Comparison of ENCODE assay signal across 23 cellular contexts in the genomic region with DNA sequence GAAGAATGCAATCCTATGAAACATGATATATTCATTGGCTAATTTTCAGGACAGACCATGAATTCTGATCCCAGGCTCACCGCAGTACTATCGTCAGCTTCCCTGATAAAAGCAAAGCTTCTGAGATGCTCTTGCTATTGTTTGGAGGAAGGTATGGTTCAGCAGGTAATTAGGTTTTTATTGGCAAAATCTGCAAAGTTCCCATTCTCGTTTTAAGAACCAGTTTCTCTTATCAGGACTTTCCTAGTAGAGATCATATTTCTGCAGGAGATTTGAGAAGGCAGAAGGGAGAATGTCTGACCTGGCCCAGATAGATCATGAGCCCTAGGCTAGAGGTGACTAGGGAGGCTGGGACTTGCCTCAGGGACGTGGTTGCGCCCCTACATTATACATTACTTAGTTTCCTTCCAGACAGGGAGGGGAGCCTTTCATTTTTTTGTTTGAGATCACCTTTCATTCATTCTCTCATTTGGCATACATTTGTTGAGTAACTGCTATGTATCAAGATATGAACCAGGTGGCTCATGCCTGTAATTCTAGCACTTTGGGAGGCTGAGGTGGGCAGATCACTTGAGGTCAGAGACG.
DNase-seq lines count a peak whose midpoint lies in the region; ATAC-seq and TF ChIP-seq lines count a peak whose summit lies in the region.
"Had no signal": no experiment of that assay in that cellular context is flagged by ENCODE, and none has a peak within 500 bp of the region (broad histone marks: within the 10 kb centered on the region; RNA-seq: fewer than 3 reads in every experiment).

No MANE protein-coding gene starts in this region.

- peak; percentile 30 for DNase-seq in activated CD4-positive, alpha-beta T cell treated with anti-CD3 and anti-CD28 coated beads, Interleukin-2, amount 10 ng/mL, durations not matched to agents 24 days and 14 days
- no peak for DNase-seq in activated CD4-positive, alpha-beta T cell treated with anti-CD3 and anti-CD28 coated beads, Interleukin-2, amount 50 U/mL, for 1 hour
- peak; percentile 20 for DNase-seq in fibroblast of the aortic adventitia (ENCODE audit: low read depth)
- DNase-seq in ascending aorta (ENCODE audit: low spot score in 2 of 2): no peak
- DNase-seq: BE2C; DMS153; GOT3; NCI-H1092 treated with DMSO at 0.1 percent for 48 hours; NCI-H1436 treated with DMSO at 0.1 percent for 48 hours; NCI-H1930; NCI-H2107; NCI-H446; NCI-H526; NCI-H82; NK-92 treated with Interleukin-12 subunit alpha and Interleukin-12 subunit beta, amount 100 ng/mL, for 24 hours; SHP77 treated with DMSO at 0.1 percent for 48 hours had no signal

- H3K27me3 ChIP-seq in ascending aorta: no peaks in the 10 kb centered on the region
- H3K27me3 ChIP-seq: BE2C had no signal

- H3K4me3 Mint-ChIP-seq in activated CD4-positive, alpha-beta T cell treated with anti-CD3 and anti-CD28 coated beads, Interleukin-2, amount 10 ng/mL, durations not matched to agents 24 days and 14 days: no peak overlapping the region

- H3K27ac ChIP-seq in VCaP (peak overlapping the region; percentile 70), ascending aorta (no peak overlapping the region)
- H3K27ac ChIP-seq: 22Rv1, RWPE1 had no signal

- no peak overlapping the region for H3K27ac Mint-ChIP-seq in activated CD4-positive, alpha-beta T cell treated with anti-CD3 and anti-CD28 coated beads, Interleukin-2, amount 10 ng/mL, durations not matched to agents 24 days and 14 days

- H3K9me3 Mint-ChIP-seq in activated CD4-positive, alpha-beta T cell treated with anti-CD3 and anti-CD28 coated beads, Interleukin-2, amount 10 ng/mL, durations not matched to agents 24 days and 14 days: no peaks in the 10 kb centered on the region

- no peaks in the 10 kb centered on the region for H3K9me3 ChIP-seq in ascending aorta
- H3K9me3 ChIP-seq: BE2C, HAP-1 had no signal

- no peaks in the 10 kb centered on the region for H3K4me1 ChIP-seq in ascending aorta
- H3K4me1 ChIP-seq: BE2C, HAP-1 had no signal

- ATAC-seq in GM21423 (IDR thresholded peaks at IDR 0.05; ENCODE audit: unreplicated experiment) (no peak), HG03039 (IDR thresholded peaks at IDR 0.05; ENCODE audit: unreplicated experiment) (no peak)
- ATAC-seq: Panc1 had no signal

- intact Hi-C loops in activated CD4-positive, alpha-beta T cell treated with anti-CD3 and anti-CD28 coated beads, Interleukin-2, amount 10 ng/mL, durations not matched to agents 24 days and 14 days (cut with micrococcal nuclease): no loop called here
- intact Hi-C loops in ascending aorta (cut with DNase I): no loop called here

- H3K36me3 ChIP-seq in ascending aorta: no peaks in the 10 kb centered on the region
- H3K36me3 ChIP-seq: BE2C, HAP-1 had no signal

- H3K4me3 ChIP-seq in fibroblast of the aortic adventitia (ENCODE audit: low read depth, low read length) (no peak overlapping the region), ascending aorta (no peak overlapping the region)
- H3K4me3 ChIP-seq: HAP-1 had no signal

- no peaks in the 10 kb centered on the region for H3K4me1 Mint-ChIP-seq in activated CD4-positive, alpha-beta T cell treated with anti-CD3 and anti-CD28 coated beads, Interleukin-2, amount 10 ng/mL, durations not matched to agents 24 days and 14 days

- no peaks in the 10 kb centered on the region for H3K27me3 Mint-ChIP-seq in activated CD4-positive, alpha-beta T cell treated with anti-CD3 and anti-CD28 coated beads, Interleukin-2, amount 10 ng/mL, durations not matched to agents 24 days and 14 days

- no peak for TF ChIP-seq CTCF in VCaP (conservative IDR thresholded peaks at IDR 0.05)
- no peak for TF ChIP-seq CTCF in fibroblast of the aortic adventitia (IDR thresholded peaks at IDR 0.05; ENCODE audit: insufficient read depth, low read length)
- TF ChIP-seq CTCF in ascending aorta (IDR thresholded peaks at IDR 0.05): no peak

- no peaks in the 10 kb centered on the region for H3K36me3 Mint-ChIP-seq in activated CD4-positive, alpha-beta T cell treated with anti-CD3 and anti-CD28 coated beads, Interleukin-2, amount 10 ng/mL, durations not matched to agents 24 days and 14 days (ENCODE audit: low read depth)

Comparison
In these comparisons a context has a peak if more than half of its experiments do, and no peak if none do; other contexts are left out.
1. DNase-seq: peak in activated CD4-positive, alpha-beta T cell treated with anti-CD3 and anti-CD28 coated beads, Interleukin-2, amount 10 ng/mL, durations not matched to agents 24 days and 14 days (single experiment) and fibroblast of the aortic adventitia (single experiment); none in activated CD4-positive, alpha-beta T cell treated with anti-CD3 and anti-CD28 coated beads, Interleukin-2, amount 50 U/mL, for 1 hour (single experiment) and ascending aorta (0 of 2).